In genomic region chr20:43755851-43756250, GRCh38 we compare ENCODE assay signal across 1 cellular context.
TF ChIP-seq lines count a peak whose summit lies in the region.

No MANE protein-coding gene starts in this region.

TF ChIP-seq in IMR-90, 13 proteins besides CTCF, POLR2A, EP300 and RAD21:
- no peak for TF ChIP-seq BHLHE40 (IDR thresholded peaks at IDR 0.05; ENCODE audit: low read depth, low read length)
TF ChIP-seq in IMR-90: peak in this region for 0.
